In the genomic region with DNA sequence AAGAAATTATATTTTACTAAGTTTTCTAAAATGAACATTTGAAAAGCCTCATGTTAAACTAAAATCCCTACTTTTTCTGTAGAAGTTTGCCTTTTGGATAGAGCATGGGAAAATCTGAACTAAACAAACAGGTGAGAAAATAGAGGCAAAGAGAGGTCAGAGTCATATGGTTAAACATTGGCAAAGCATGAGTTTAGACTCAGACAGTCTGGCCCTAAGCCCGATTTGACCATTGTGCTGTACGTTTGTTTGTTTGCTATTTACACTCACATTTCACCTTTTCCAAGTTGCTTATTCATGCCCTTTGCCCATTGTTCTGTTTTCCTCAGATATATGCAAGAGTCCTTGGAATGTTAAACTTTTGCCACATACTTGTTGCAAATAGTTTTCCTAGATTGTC, we compare ENCODE assay signal across 21 cellular contexts.
A peak's percentile ranks its signal among the peaks of the same experiment; 100 is the strongest.
DNase-seq lines count a peak whose midpoint lies in the region; ATAC-seq, FAIRE-seq and TF ChIP-seq lines count a peak whose summit lies in the region.
"Had no signal": no experiment of that assay in that cellular context is flagged by ENCODE, and none has a peak within 500 bp of the region (broad histone marks: within the 10 kb centered on the region; RNA-seq: fewer than 3 reads in every experiment).

No MANE protein-coding gene starts in this region.

- peak; percentile 80 for FAIRE-seq in islet of Langerhans (lab: Jason Lieb, UNC)
- FAIRE-seq in small intestine (lab: Jason Lieb, UNC) = no peak
- FAIRE-seq in frontal cortex (lab: Jason Lieb, UNC) = no peak
- FAIRE-seq: GM19239 had no signal

- H3K9me3 ChIP-seq in small intestine (ENCODE audit: control insufficient read depth, low read depth) = no peaks in the 10 kb centered on the region
- H3K9me3 ChIP-seq: spleen had no signal

- no peak for TF ChIP-seq EP300 in Ishikawa (IDR thresholded peaks at IDR 0.05; ENCODE audit: borderline replicate concordance)

- no peak overlapping the region for H3K27ac ChIP-seq in small intestine (ENCODE audit: low read depth in 1 of 2, low read length in 1 of 2)
- H3K27ac ChIP-seq: BLaER1 treated with 17β-estradiol and CSF1 and Interleukin-3, amounts not matched to agents 10 nM and 100 nM; parathyroid adenoma; spleen had no signal

- no peak for ATAC-seq in GM21423 (IDR thresholded peaks at IDR 0.05; ENCODE audit: unreplicated experiment)
- ATAC-seq in HG03432 (IDR thresholded peaks at IDR 0.05; ENCODE audit: unreplicated experiment) = no peak
- ATAC-seq: esophagus mucosa; stimulated activated naive B cell treated with anti-CD40 and anti-IgM and Interleukin-4, amounts not matched to agents 10 μg/mL and 1 μg/mL and 100 μg/mL, for 72 hours; T-helper 17 cell had no signal

- H3K27me3 ChIP-seq in small intestine (ENCODE audit: control insufficient read depth in 2 of 2, insufficient read depth in 2 of 2, low read length in 2 of 2) = no peaks in the 10 kb centered on the region
- H3K27me3 ChIP-seq: BLaER1 treated with 17β-estradiol and CSF1 and Interleukin-3, amounts not matched to agents 10 nM and 100 nM; spleen had no signal

- TF ChIP-seq RAD21 in Ishikawa (IDR thresholded peaks at IDR 0.05; ENCODE audit: low read depth) = no peak

- H3K4me1 ChIP-seq in small intestine (ENCODE audit: control insufficient read depth in 2 of 2, insufficient read depth in 1 of 2, low read depth in 1 of 2, low read length in 1 of 2) = no peaks in the 10 kb centered on the region
- H3K4me1 ChIP-seq: BLaER1 treated with 17β-estradiol and CSF1 and Interleukin-3, amounts not matched to agents 10 nM and 100 nM; parathyroid adenoma; spleen had no signal

- DNase-seq in astrocyte of the hippocampus (ENCODE audit: low read depth, low spot score) (peak; percentile 62), small intestine (peak; percentile 24), frontal cortex (ENCODE audit: low spot score in 2 of 2) (no peak)
- DNase-seq: activated effector memory CD4-positive, alpha-beta T cell treated with anti-CD3 and anti-CD28 coated beads, Interleukin-2, amount 50 U/mL, for 16 hours; cortex of kidney; DMS79 treated with DMSO at 0.1 percent for 48 hours; head of caudate nucleus; islet precursor cell; KG1; NCI-H1436; spleen; stimulated activated naive B cell treated with anti-CD40 and anti-IgM and Interleukin-4, amounts not matched to agents 10 μg/mL and 1 μg/mL and 100 μg/mL, for 72 hours; T-helper 17 cell had no signal

- no peak overlapping the region for H3K4me3 ChIP-seq in small intestine (ENCODE audit: low read depth in 1 of 2, low read length in 2 of 2)
- H3K4me3 ChIP-seq: BLaER1 treated with 17β-estradiol and CSF1 and Interleukin-3, amounts not matched to agents 10 nM and 100 nM; spleen had no signal

- WGBS in small intestine, 3 donors = 14 to 24% (median 15%) methylated on average over 2 of the region's 2 CpGs

- H3K36me3 ChIP-seq in small intestine (ENCODE audit: control insufficient read depth in 2 of 2, insufficient read depth in 2 of 2, low read length in 2 of 2) = no peaks in the 10 kb centered on the region
- H3K36me3 ChIP-seq: BLaER1 treated with 17β-estradiol and CSF1 and Interleukin-3, amounts not matched to agents 10 nM and 100 nM; spleen had no signal

TF ChIP-seq in Ishikawa, 13 proteins besides CTCF, POLR2A, EP300 and RAD21:
- TF ChIP-seq, protein P1, sequence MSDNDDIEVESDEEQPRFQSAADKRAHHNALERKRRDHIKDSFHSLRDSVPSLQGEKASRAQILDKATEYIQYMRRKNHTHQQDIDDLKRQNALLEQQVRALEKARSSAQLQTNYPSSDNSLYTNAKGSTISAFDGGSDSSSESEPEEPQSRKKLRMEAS (IDR thresholded peaks at IDR 0.05) = no peak
- TF ChIP-seq TEAD4 (IDR thresholded peaks at IDR 0.05) = 0 out of 2 replicates have a peak, but pooled peaks have one; percentile 16
- TF ChIP-seq CEBPB (IDR thresholded peaks at IDR 0.05) = no peak
- TF ChIP-seq FOXM1 (IDR thresholded peaks at IDR 0.05; ENCODE audit: borderline replicate concordance, low read depth) = no peak
- TF ChIP-seq, protein P2, sequence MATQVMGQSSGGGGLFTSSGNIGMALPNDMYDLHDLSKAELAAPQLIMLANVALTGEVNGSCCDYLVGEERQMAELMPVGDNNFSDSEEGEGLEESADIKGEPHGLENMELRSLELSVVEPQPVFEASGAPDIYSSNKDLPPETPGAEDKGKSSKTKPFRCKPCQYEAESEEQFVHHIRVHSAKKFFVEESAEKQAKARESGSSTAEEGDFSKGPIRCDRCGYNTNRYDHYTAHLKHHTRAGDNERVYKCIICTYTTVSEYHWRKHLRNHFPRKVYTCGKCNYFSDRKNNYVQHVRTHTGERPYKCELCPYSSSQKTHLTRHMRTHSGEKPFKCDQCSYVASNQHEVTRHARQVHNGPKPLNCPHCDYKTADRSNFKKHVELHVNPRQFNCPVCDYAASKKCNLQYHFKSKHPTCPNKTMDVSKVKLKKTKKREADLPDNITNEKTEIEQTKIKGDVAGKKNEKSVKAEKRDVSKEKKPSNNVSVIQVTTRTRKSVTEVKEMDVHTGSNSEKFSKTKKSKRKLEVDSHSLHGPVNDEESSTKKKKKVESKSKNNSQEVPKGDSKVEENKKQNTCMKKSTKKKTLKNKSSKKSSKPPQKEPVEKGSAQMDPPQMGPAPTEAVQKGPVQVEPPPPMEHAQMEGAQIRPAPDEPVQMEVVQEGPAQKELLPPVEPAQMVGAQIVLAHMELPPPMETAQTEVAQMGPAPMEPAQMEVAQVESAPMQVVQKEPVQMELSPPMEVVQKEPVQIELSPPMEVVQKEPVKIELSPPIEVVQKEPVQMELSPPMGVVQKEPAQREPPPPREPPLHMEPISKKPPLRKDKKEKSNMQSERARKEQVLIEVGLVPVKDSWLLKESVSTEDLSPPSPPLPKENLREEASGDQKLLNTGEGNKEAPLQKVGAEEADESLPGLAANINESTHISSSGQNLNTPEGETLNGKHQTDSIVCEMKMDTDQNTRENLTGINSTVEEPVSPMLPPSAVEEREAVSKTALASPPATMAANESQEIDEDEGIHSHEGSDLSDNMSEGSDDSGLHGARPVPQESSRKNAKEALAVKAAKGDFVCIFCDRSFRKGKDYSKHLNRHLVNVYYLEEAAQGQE (IDR thresholded peaks at IDR 0.05; ENCODE audit: low read depth) = no peak
- no peak for TF ChIP-seq CREB1 (IDR thresholded peaks at IDR 0.05; ENCODE audit: low read depth)

Comparison
In these comparisons a context has a peak if more than half of its experiments do, and no peak if none do; other contexts are left out.
1. DNase-seq: peak in astrocyte of the hippocampus (single experiment) and small intestine (single experiment); none in frontal cortex (0 of 2).